14 cellular contexts compared by ENCODE assay signal in genomic region chr13:111201304-111201940, GRCh38.
A peak's percentile ranks its signal among the peaks of the same experiment; 100 is the strongest.
DNase-seq lines count a peak whose midpoint lies in the region; ATAC-seq and TF ChIP-seq lines count a peak whose summit lies in the region.
"Had no signal": no experiment of that assay in that cellular context is flagged by ENCODE, and none has a peak within 500 bp of the region (broad histone marks: within the 10 kb centered on the region; RNA-seq: fewer than 3 reads in every experiment).

No MANE protein-coding gene starts in this region.

- H3K4me3 Mint-ChIP-seq in endodermal cell = no peak overlapping the region

- H3K4me3 ChIP-seq in heart left ventricle = no peak overlapping the region
- H3K4me3 ChIP-seq in right cardiac atrium (ENCODE audit: low read length) = no peak overlapping the region
- H3K4me3 ChIP-seq in endodermal cell (ENCODE audit: low read length) = no peak overlapping the region
- no peak overlapping the region for H3K4me3 ChIP-seq in thymus (ENCODE audit: low read length)
- no peak overlapping the region for H3K4me3 ChIP-seq in foreskin fibroblast (ENCODE audit: low read depth in 1 of 2, low read length in 2 of 2)
- H3K4me3 ChIP-seq: HAP-1, lung, tibial nerve had no signal

- DNase-seq in heart left ventricle = no peak
- no peak for DNase-seq in right cardiac atrium
- no peak for DNase-seq in endodermal cell
- DNase-seq in kidney glomerular epithelial cell (lab: John Stamatoyannopoulos, UW) = no peak
- DNase-seq in hypothalamus (lab: John Stamatoyannopoulos, UW) = no peak
- no peak for DNase-seq in foreskin fibroblast
- DNase-seq: activated naive CD4-positive, alpha-beta T cell treated with Interleukin-2 at 50 U/mL for 16 hours; NCI-H2227 treated with DMSO at 0.1 percent for 48 hours had no signal

- 54 to 66% (median 61%) methylated on average over 8 of the region's 8 CpGs for WGBS in heart left ventricle, 4 donors
- 59% methylated on average over 8 of the region's 8 CpGs for WGBS in right cardiac atrium
- 89 to 97% methylated on average over 7 to 8 of the region's 8 CpGs for WGBS in endodermal cell (ENCODE audit: insufficient coverage in 1 of 2, insufficient read length in 1 of 2), 2 experiments
- WGBS in thymus = 34% methylated on average over 8 of the region's 8 CpGs

- peaks cover 35% of the 10 kb centered on the region for H3K36me3 Mint-ChIP-seq in endodermal cell (ENCODE audit: low read depth)

- intact Hi-C loops in heart left ventricle (cut with DNase I) (loop anchor here in 2 of 10 donors (5.0 to 10.0 kb wide), 2 partner anchors 49 to 257 kb away; no protein-coding TSS in a partner anchor), right cardiac atrium (cut with DNase I) (loop anchor here in 1 of 4 donors (5.0 kb wide), 1 partner anchor 49 kb away; no protein-coding TSS in a partner anchor)

- no peaks in the 10 kb centered on the region for H3K27me3 ChIP-seq in heart left ventricle
- no peaks in the 10 kb centered on the region for H3K27me3 ChIP-seq in right cardiac atrium (ENCODE audit: control insufficient read depth, insufficient read depth)
- no peaks in the 10 kb centered on the region for H3K27me3 ChIP-seq in endodermal cell (ENCODE audit: control insufficient read depth, insufficient read depth, low read length, poor library complexity, severe bottlenecking)
- no peaks in the 10 kb centered on the region for H3K27me3 ChIP-seq in thymus (ENCODE audit: control insufficient read depth, insufficient read depth)
- H3K27me3 ChIP-seq: tibial nerve had no signal

- H3K9me3 ChIP-seq in heart left ventricle (no peaks in the 10 kb centered on the region), right cardiac atrium (ENCODE audit: control insufficient read depth, low read length) (no peaks in the 10 kb centered on the region), KOPT-K1 (ENCODE audit: insufficient read depth, low read length, poor library complexity, severe bottlenecking) (peaks cover 17% of the 10 kb centered on the region), endodermal cell (ENCODE audit: control insufficient read depth, low read length) (no peaks in the 10 kb centered on the region), thymus (ENCODE audit: control insufficient read depth) (peaks cover 1% of the 10 kb centered on the region)
- H3K9me3 ChIP-seq: HAP-1, tibial nerve had no signal

- H3K4me1 ChIP-seq in heart left ventricle = peaks cover 13 to 69% (median 48%) of the 10 kb centered on the region in 12 donors
- H3K4me1 ChIP-seq in right cardiac atrium (ENCODE audit: control insufficient read depth, insufficient read depth, low read length) = peaks cover 24% of the 10 kb centered on the region
- peaks cover 3% of the 10 kb centered on the region for H3K4me1 ChIP-seq in endodermal cell (ENCODE audit: control insufficient read depth, insufficient read depth, low read length)
- peaks cover 38% of the 10 kb centered on the region for H3K4me1 ChIP-seq in thymus (ENCODE audit: control insufficient read depth, insufficient read depth, low read length)
- H3K4me1 ChIP-seq: HAP-1 had no signal

- no peak for TF ChIP-seq POLR2A in heart left ventricle (IDR thresholded peaks at IDR 0.05)

- H3K9me3 Mint-ChIP-seq in endodermal cell = peaks cover 2% of the 10 kb centered on the region

- peaks cover 35% of the 10 kb centered on the region for H3K4me1 Mint-ChIP-seq in endodermal cell

- no peaks in the 10 kb centered on the region for H3K27me3 Mint-ChIP-seq in endodermal cell (ENCODE audit: insufficient read depth)

- TF ChIP-seq CTCF in heart left ventricle (IDR thresholded peaks at IDR 0.05) (no peak), endodermal cell (conservative IDR thresholded peaks at IDR 0.05) (no peak), foreskin fibroblast (IDR thresholded peaks at IDR 0.05; ENCODE audit: low read depth, low read length) (no peak)

- no peak overlapping the region for H3K9ac ChIP-seq in endodermal cell (ENCODE audit: extremely low read depth, low read length, poor library complexity, severe bottlenecking)

- H3K27ac ChIP-seq in heart left ventricle (peak overlapping the region in 10 of 12 donors; percentile 65 to 83 (median 79)), right cardiac atrium (ENCODE audit: low read length) (no peak overlapping the region), KOPT-K1 (ENCODE audit: low read depth, low read length, poor library complexity, severe bottlenecking) (peak overlapping the region; percentile 1), endodermal cell (ENCODE audit: low read depth, low read length) (peak overlapping the region; percentile 73), thymus (ENCODE audit: low read depth) (peak overlapping the region; percentile 61)
- H3K27ac ChIP-seq: RWPE1 had no signal

- H3K36me3 ChIP-seq in heart left ventricle = peaks cover 0 to 6% (median 0%) of the 10 kb centered on the region in 9 donors
- H3K36me3 ChIP-seq in KOPT-K1 (ENCODE audit: insufficient read depth, low read length) = peaks cover 46% of the 10 kb centered on the region
- H3K36me3 ChIP-seq in endodermal cell (ENCODE audit: control insufficient read depth, insufficient read depth, low read length) = peaks cover 9% of the 10 kb centered on the region
- peaks cover 38% of the 10 kb centered on the region for H3K36me3 ChIP-seq in thymus (ENCODE audit: control insufficient read depth, insufficient read depth)
- H3K36me3 ChIP-seq: HAP-1 had no signal

- H3K27ac Mint-ChIP-seq in endodermal cell = peak overlapping the region; percentile 70

- ATAC-seq in heart left ventricle (no peak), right cardiac atrium (no peak)
